Comparison of ENCODE assay signal across 27 cellular contexts in the genomic region with DNA sequence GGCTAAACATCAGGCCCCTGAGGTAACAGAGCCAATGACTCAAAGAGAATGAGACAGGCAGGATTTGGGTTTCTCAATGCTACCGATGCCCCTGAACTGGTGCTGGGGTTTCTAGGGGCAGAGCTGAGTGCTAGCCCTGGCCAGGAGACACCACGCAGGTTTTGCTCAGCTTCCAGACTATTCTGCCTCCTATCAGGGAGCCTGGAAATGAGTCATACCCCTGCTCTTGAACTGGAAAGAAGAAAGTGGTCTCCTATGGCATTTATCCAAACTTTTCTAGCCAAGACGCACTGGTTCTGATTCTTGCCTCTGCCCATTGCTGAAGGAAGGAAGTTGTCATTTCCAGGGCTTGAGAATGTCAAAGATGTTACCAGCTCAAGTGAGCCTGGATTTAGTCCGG.
"Had no signal": no experiment of that assay in that cellular context is flagged by ENCODE, and none has a peak within 500 bp of the region (broad histone marks: within the 10 kb centered on the region; RNA-seq: fewer than 3 reads in every experiment).

No MANE protein-coding gene starts in this region.

- H3K9me3 ChIP-seq: colonic mucosa, esophagus muscularis mucosa, esophagus squamous epithelium, gastrocnemius medialis, gastroesophageal sphincter, heart right ventricle had no signal

- DNase-seq: colonic mucosa; cortex of kidney; dermis blood vessel endothelial cell; dorsolateral prefrontal cortex; effector CD4-positive, alpha-beta T cell; effector CD8-positive, alpha-beta T cell; effector memory CD4-positive, alpha-beta T cell; effector memory CD8-positive, alpha-beta T cell; endodermal cell; erythroblast; esophagus squamous epithelium; foreskin fibroblast; foreskin keratinocyte; foreskin melanocyte; gastrocnemius medialis; glutamatergic neuron; heart left ventricle; heart right ventricle had no signal

- ATAC-seq: effector memory CD8-positive, alpha-beta T cell; esophagus mucosa; foreskin keratinocyte; gastrocnemius medialis; gastroesophageal sphincter; heart left ventricle; heart right ventricle had no signal

- H3K27ac ChIP-seq: colonic mucosa, coronary artery, dorsolateral prefrontal cortex, epithelial cell of prostate, esophagus muscularis mucosa, esophagus squamous epithelium, foreskin keratinocyte, gastrocnemius medialis, gastroesophageal sphincter, heart left ventricle, heart right ventricle had no signal

- FAIRE-seq: colon, endometrium, endothelial cell of umbilical vein, frontal cortex had no signal

- H3K4me1 ChIP-seq: colonic mucosa, esophagus muscularis mucosa, esophagus squamous epithelium, foreskin keratinocyte, gastrocnemius medialis, gastroesophageal sphincter, heart left ventricle, heart right ventricle had no signal

- H3K36me3 ChIP-seq: colonic mucosa, esophagus muscularis mucosa, esophagus squamous epithelium, gastrocnemius medialis, gastroesophageal sphincter, heart left ventricle, heart right ventricle had no signal

- H3K27me3 ChIP-seq: colonic mucosa, dorsolateral prefrontal cortex, esophagus muscularis mucosa, esophagus squamous epithelium, foreskin keratinocyte, gastrocnemius medialis, gastroesophageal sphincter, heart left ventricle had no signal

- H3K4me3 ChIP-seq: colonic mucosa, coronary artery, dorsolateral prefrontal cortex, esophagus muscularis mucosa, esophagus squamous epithelium, gastrocnemius medialis, gastroesophageal sphincter, heart left ventricle, heart right ventricle had no signal
